ENCODE assay signal across 33 cellular contexts in genomic region chr10:107129013-107129412, GRCh38. TPM values are rescaled to one million over a fixed set of nuclear protein-coding genes. Genes with fewer than 3 reads are reported as not detected.
"Had no signal": no experiment of that assay in that cellular context is flagged by ENCODE, and none has a peak within 500 bp of the region (broad histone marks: within the 10 kb centered on the region; RNA-seq: fewer than 3 reads in every experiment).

No MANE protein-coding gene starts in this region.

- H3K4me3 ChIP-seq: adrenal gland, ascending aorta, body of pancreas, breast epithelium, cardiac muscle cell had no signal

- H3K36me3 ChIP-seq: adrenal gland, ascending aorta, brain microvascular endothelial cell, breast epithelium, cardiac muscle cell had no signal

- H3K27me3 ChIP-seq: adrenal gland, ascending aorta, body of pancreas, brain microvascular endothelial cell, breast epithelium, cardiac muscle cell had no signal

- H3K4me1 ChIP-seq: adrenal gland, ascending aorta, body of pancreas, breast epithelium had no signal

- H3K27ac ChIP-seq: adrenal gland, ascending aorta, body of pancreas, brain microvascular endothelial cell, breast epithelium, cardiac muscle cell had no signal

- ATAC-seq: activated naive CD4-positive, alpha-beta T cell treated with anti-CD3 and anti-CD28 coated beads, Interleukin-2, amount 50 U/mL, for 72 hours; activated naive CD8-positive, alpha-beta T cell treated with anti-CD3 and anti-CD28 coated beads, Interleukin-2, amount 50 U/mL, for 24 hours; activated T-cell treated with anti-CD3 and anti-CD28 coated beads, Interleukin-2, amount 50 U/mL, for 4 hours; activated T-cell treated with anti-CD3 and anti-CD28 coated beads, Interleukin-2, amount 50 U/mL, for 72 hours; activated T-helper 17 cell treated with anti-CD3 and anti-CD28 coated beads, Interleukin-2, amount 50 U/mL, for 72 hours; body of pancreas had no signal

- FAIRE-seq: astrocyte, bronchial epithelial cell had no signal

- H3K9me3 ChIP-seq: adrenal gland, ascending aorta, body of pancreas, breast epithelium had no signal

- DNase-seq: activated effector memory CD4-positive, alpha-beta T cell treated with anti-CD3 and anti-CD28 coated beads, Interleukin-2, amount 50 U/mL, for 16 hours; activated effector memory CD4-positive, alpha-beta T cell treated with Interleukin-2 at 50 U/mL for 16 hours; activated gamma-delta T cell; activated gamma-delta T cell treated with Interleukin-2 at 50 U/mL for 16 hours; activated naive CD4-positive, alpha-beta T cell; activated naive CD4-positive, alpha-beta T cell treated with anti-CD3 and anti-CD28 coated beads for 36 hours; activated naive CD4-positive, alpha-beta T cell treated with anti-CD3 and anti-CD28 coated beads, Interleukin-2, amount 10 ng/mL, durations not matched to agents 7 days and 5 days; activated naive CD4-positive, alpha-beta T cell treated with anti-CD3 and anti-CD28 coated beads, Interleukin-2, amount 50 U/mL, for 16 hours; activated naive CD4-positive, alpha-beta T cell treated with Interleukin-2 at 50 U/mL for 16 hours; activated naive CD8-positive, alpha-beta T cell treated with anti-CD3 and anti-CD28 coated beads for 36 hours; activated naive CD8-positive, alpha-beta T cell treated with anti-CD3 and anti-CD28 coated beads, Interleukin-2, amount 10 ng/mL, durations not matched to agents 7 days and 5 days; activated naive CD8-positive, alpha-beta T cell treated with anti-CD3 and anti-CD28 coated beads, Interleukin-2, amount 50 U/mL, for 24 hours; activated T-cell treated with anti-CD3 and anti-CD28 coated beads, Interleukin-2, amount 50 U/mL, for 1 hour; activated T-cell treated with anti-CD3 and anti-CD28 coated beads, Interleukin-2, amount 50 U/mL, for 24 hours; activated T-cell treated with anti-CD3 and anti-CD28 coated beads, Interleukin-2, amount 50 U/mL, for 4 hours; activated T-cell treated with anti-CD3 and anti-CD28 coated beads, Interleukin-2, amount 50 U/mL, for 48 hours; activated T-cell treated with anti-CD3 and anti-CD28 coated beads, Interleukin-2, amount 50 U/mL, for 72 hours; adrenal gland; amniotic stem cell; amygdala; anterior cingulate cortex; aorta; body of pancreas; brain microvascular endothelial cell; central memory CD4-positive, alpha-beta T cell; cerebellar nuclear complex had no signal

RNA-seq across cellular contexts. Expression of gene SORCS1, which starts 35.5 kb away (rescaled TPM):
- polyA plus RNA-seq: aorta had no signal
